17 cellular contexts compared by ENCODE assay signal in the genomic region with DNA sequence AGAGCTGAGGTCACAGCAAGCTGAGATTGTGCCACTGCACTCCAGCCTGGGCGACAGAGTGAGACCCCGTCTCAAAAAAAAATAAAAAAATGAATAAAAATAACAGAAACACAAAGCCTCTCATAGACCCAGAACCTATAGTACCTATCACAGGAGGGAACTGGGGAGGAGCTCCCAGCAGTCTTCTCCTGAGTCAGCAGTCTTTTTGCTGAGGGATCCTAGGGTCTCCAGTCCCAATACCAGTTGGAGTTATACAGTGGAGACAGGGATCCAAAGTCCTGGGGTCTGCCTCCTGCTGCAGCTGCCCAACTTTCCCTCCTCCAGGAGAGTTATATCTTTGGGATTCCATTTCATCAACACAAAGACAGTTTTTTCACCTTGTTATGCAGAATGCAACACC. TPM values are rescaled to one million over a fixed set of nuclear protein-coding genes. Genes with fewer than 3 reads are reported as not detected.
DNase-seq lines count a peak whose midpoint lies in the region; ATAC-seq and TF ChIP-seq lines count a peak whose summit lies in the region.
"Had no signal": no experiment of that assay in that cellular context is flagged by ENCODE, and none has a peak within 500 bp of the region (broad histone marks: within the 10 kb centered on the region; RNA-seq: fewer than 3 reads in every experiment).

No MANE protein-coding gene starts in this region.

- ATAC-seq in CD4-positive, alpha-beta T cell (ENCODE audit: poor library complexity), result no peak
- ATAC-seq in T-helper 17 cell, result no peak
- ATAC-seq: Right ventricle myocardium inferior had no signal

- no peak overlapping the region for H3K4me2 ChIP-seq in osteoblast (ENCODE audit: insufficient read depth, low read length)

- no peak overlapping the region for H3K27ac ChIP-seq in CD4-positive, alpha-beta T cell (ENCODE audit: low read depth, low read length)
- H3K27ac ChIP-seq in osteoblast (ENCODE audit: low read depth, low read length), result no peak overlapping the region

- no peaks in the 10 kb centered on the region for H3K27me3 Mint-ChIP-seq in activated T-cell treated with anti-CD3 and anti-CD28 coated beads, Interleukin-2, amount 50 U/mL, for 24 hours
- H3K27me3 Mint-ChIP-seq in CD4-positive, alpha-beta T cell, result no peaks in the 10 kb centered on the region
- H3K27me3 Mint-ChIP-seq in T-helper 17 cell, result no peaks in the 10 kb centered on the region

- peaks cover 7% of the 10 kb centered on the region for H3K4me1 ChIP-seq in osteoblast (ENCODE audit: insufficient read depth, low read length)

- no peak overlapping the region for H3K4me3 ChIP-seq in osteoblast (ENCODE audit: insufficient read depth, low read length)

- no peak for DNase-seq in activated T-cell treated with anti-CD3 and anti-CD28 coated beads, Interleukin-2, amount 50 U/mL, for 24 hours
- DNase-seq in activated T-cell treated with anti-CD3 and anti-CD28 coated beads for 4 hours, result no peak
- no peak for DNase-seq in CD4-positive, alpha-beta T cell
- no peak for DNase-seq in T-helper 17 cell
- peak; percentile 25 for DNase-seq in osteoblast (ENCODE audit: insufficient read length, low spot score, missing footprints)
- DNase-seq in central memory CD4-positive, alpha-beta T cell, result no peak
- no peak for DNase-seq in NCI-H526 treated with DMSO at 0.1 percent for 48 hours (lab: John Stamatoyannopoulos, UW)
- no peak for DNase-seq in stimulated activated CD4-positive, alpha-beta T cell treated with anti-CD3 and anti-CD28 coated beads, Interleukin-12 subunit alpha, Interleukin-12 subunit beta, amount 100 ng/mL, for 4 hours
- DNase-seq: DMS79 treated with DMSO at 0.1 percent for 48 hours, GF-D8, KBM-7, NCI-H1105, NCI-H1694 treated with DMSO at 0.1 percent for 48 hours, NCI-H446 treated with DMSO at 0.1 percent for 48 hours, NCI-H82 had no signal

- CTCF ChIA-PET in CD4-positive, alpha-beta T cell (lab: Charles Lee), result interaction anchor here (6.5 kb wide), 1 partner anchor 27 kb away, joined by 37 read pairs; no protein-coding TSS in a partner anchor

- POLR2A ChIA-PET in CD4-positive, alpha-beta T cell (lab: Charles Lee), result interaction anchor here (5.5 kb wide), 1 partner anchor 17 kb away, joined by 99 read pairs; a partner anchor contains a TSS

- H3K36me3 ChIP-seq in osteoblast (ENCODE audit: insufficient read depth, low read length), result peaks cover 18% of the 10 kb centered on the region

- no peaks in the 10 kb centered on the region for H3K9me3 Mint-ChIP-seq in activated T-cell treated with anti-CD3 and anti-CD28 coated beads, Interleukin-2, amount 50 U/mL, for 24 hours
- H3K9me3 Mint-ChIP-seq in CD4-positive, alpha-beta T cell, result no peaks in the 10 kb centered on the region

- no peak overlapping the region for H2AFZ ChIP-seq in osteoblast (ENCODE audit: low read length)

- TF ChIP-seq CTCF in CD4-positive, alpha-beta T cell (IDR thresholded peaks at IDR 0.05), result no peak
- no peak for TF ChIP-seq CTCF in osteoblast (IDR thresholded peaks at IDR 0.05; ENCODE audit: extremely low read depth, low read depth, low read length)

- H3K27me3 ChIP-seq in CD4-positive, alpha-beta T cell (ENCODE audit: control insufficient read depth, insufficient read depth, low read length), result no peaks in the 10 kb centered on the region
- no peaks in the 10 kb centered on the region for H3K27me3 ChIP-seq in osteoblast (ENCODE audit: insufficient read depth, low read length)

- H3K27ac Mint-ChIP-seq in activated T-cell treated with anti-CD3 and anti-CD28 coated beads, Interleukin-2, amount 50 U/mL, for 24 hours, result peak overlapping the region; percentile 57
- H3K27ac Mint-ChIP-seq in CD4-positive, alpha-beta T cell, result no peak overlapping the region
- H3K27ac Mint-ChIP-seq in T-helper 17 cell, result peak overlapping the region; percentile 3

- peaks cover 42% of the 10 kb centered on the region for H3K79me2 ChIP-seq in osteoblast (ENCODE audit: insufficient read depth, low read length)

- H3K36me3 Mint-ChIP-seq in activated T-cell treated with anti-CD3 and anti-CD28 coated beads, Interleukin-2, amount 50 U/mL, for 24 hours (ENCODE audit: low read depth), result peaks cover 69% of the 10 kb centered on the region
- H3K36me3 Mint-ChIP-seq in CD4-positive, alpha-beta T cell (ENCODE audit: low read depth), result peaks cover 45% of the 10 kb centered on the region
- peaks cover 3% of the 10 kb centered on the region for H3K36me3 Mint-ChIP-seq in T-helper 17 cell (ENCODE audit: low read depth)

- H3K4me1 Mint-ChIP-seq in activated T-cell treated with anti-CD3 and anti-CD28 coated beads, Interleukin-2, amount 50 U/mL, for 24 hours (ENCODE audit: low read depth), result peaks cover 43% of the 10 kb centered on the region
- H3K4me1 Mint-ChIP-seq in CD4-positive, alpha-beta T cell (ENCODE audit: low read depth), result peaks cover 40% of the 10 kb centered on the region
- peaks cover 32% of the 10 kb centered on the region for H3K4me1 Mint-ChIP-seq in T-helper 17 cell

- H3K9me3 ChIP-seq in CD4-positive, alpha-beta T cell (ENCODE audit: control insufficient read depth, low read length), result no peaks in the 10 kb centered on the region
- H3K9me3 ChIP-seq in T-helper 17 cell (ENCODE audit: control insufficient read depth, low read length, poor library complexity, severe bottlenecking), result no peaks in the 10 kb centered on the region
- H3K9me3 ChIP-seq in osteoblast (ENCODE audit: low read depth, low read length), result no peaks in the 10 kb centered on the region

- no peak overlapping the region for H3K4me3 Mint-ChIP-seq in activated T-cell treated with anti-CD3 and anti-CD28 coated beads, Interleukin-2, amount 50 U/mL, for 24 hours
- H3K4me3 Mint-ChIP-seq in CD4-positive, alpha-beta T cell, result peak overlapping the region; percentile 63
- H3K4me3 Mint-ChIP-seq in T-helper 17 cell, result no peak overlapping the region

- intact Hi-C loops in CD4-positive, alpha-beta T cell (cut with DNase I, micrococcal nuclease), result no loop called here

- peaks cover 11% of the 10 kb centered on the region for H4K20me1 ChIP-seq in osteoblast (ENCODE audit: insufficient read depth, low read length)

RNA-seq across cellular contexts. Expression of a gene that starts 3.7 kb away (rescaled TPM):
- total RNA-seq in CD4-positive, alpha-beta T cell, result 10 to 100 TPM; 33.3 to 34.8 TPM
- total RNA-seq in T-helper 17 cell (10 to 100 TPM; 52.2 to 53.1 TPM), osteoblast (27.1 and 27.9 TPM in 2 replicates)

RNA-seq across cellular contexts. Expression of a gene that starts 12.5 kb away (rescaled TPM):
- under 1 TPM in 1 of 2 experiments, not detected in 1; 0.11 TPM for total RNA-seq in CD4-positive, alpha-beta T cell
- total RNA-seq in T-helper 17 cell (not detected), osteoblast (not detected in 2 replicates)
- total RNA-seq: MCF 10A had no signal

RNA-seq across cellular contexts. Expression of a gene that starts 16.7 kb away (rescaled TPM):
- 10 to 100 TPM; 85.2 to 99.2 TPM for total RNA-seq in CD4-positive, alpha-beta T cell
- total RNA-seq in T-helper 17 cell, result 10 to 100 TPM; 97.1 to 97.5 TPM
- 34.5 and 38.4 TPM in 2 replicates for total RNA-seq in osteoblast

RNA-seq across cellular contexts. Expression of a gene that starts 36.5 kb away (rescaled TPM):
- 100 to 1,000 TPM; 148 to 158 TPM for total RNA-seq in CD4-positive, alpha-beta T cell
- total RNA-seq in T-helper 17 cell, result 100 to 1,000 TPM; 121 to 140 TPM
- 49.6 and 51.3 TPM in 2 replicates for total RNA-seq in osteoblast

RNA-seq across cellular contexts. Expression of a gene that starts 41.3 kb away (rescaled TPM):
- total RNA-seq in CD4-positive, alpha-beta T cell, result 1 to 10 TPM; 1.6 TPM
- total RNA-seq in T-helper 17 cell, result 1 to 10 TPM; 2.6 to 5.7 TPM
- 1.8 TPM in 2 replicates for total RNA-seq in osteoblast
